12 cellular contexts compared by ENCODE assay signal in genomic region chr16:30528799-30529457, GRCh38. TPM values are rescaled to one million over a fixed set of nuclear protein-coding genes. Genes with fewer than 3 reads are reported as not detected.
A peak's percentile ranks its signal among the peaks of the same experiment; 100 is the strongest.
DNase-seq lines count a peak whose midpoint lies in the region; ATAC-seq and TF ChIP-seq lines count a peak whose summit lies in the region.
"Had no signal": no experiment of that assay in that cellular context is flagged by ENCODE, and none has a peak within 500 bp of the region (broad histone marks: within the 10 kb centered on the region; RNA-seq: fewer than 3 reads in every experiment).

No MANE protein-coding gene starts in this region.

- H3K9me3 ChIP-seq in stomach, result no peaks in the 10 kb centered on the region
- H3K9me3 ChIP-seq: spleen had no signal

- no peak for DNase-seq in activated T-cell treated with anti-CD3 and anti-CD28 coated beads, Interleukin-2, amount 50 U/mL, for 72 hours
- no peak for DNase-seq in activated T-cell treated with anti-CD3 and anti-CD28 coated beads, Interleukin-2, amount 50 U/mL, for 48 hours
- no peak for DNase-seq in effector memory CD8-positive, alpha-beta T cell
- DNase-seq in stomach, result no peak
- DNase-seq in immature natural killer cell, result no peak
- DNase-seq: activated CD8-positive, alpha-beta memory T cell treated with anti-CD3 and anti-CD28 coated beads, Interleukin-2, amount 50 U/mL, for 4 hours; KBM-7; NCI-H2227 treated with DMSO at 0.1 percent for 48 hours; spleen; stimulated activated naive CD4-positive, alpha-beta T cell had no signal

- H3K9me3 Mint-ChIP-seq in activated T-cell treated with anti-CD3 and anti-CD28 coated beads, Interleukin-2, amount 50 U/mL, for 72 hours, result no peaks in the 10 kb centered on the region
- no peaks in the 10 kb centered on the region for H3K9me3 Mint-ChIP-seq in effector memory CD8-positive, alpha-beta T cell
- no peaks in the 10 kb centered on the region for H3K9me3 Mint-ChIP-seq in immature natural killer cell
- H3K9me3 Mint-ChIP-seq: central memory CD8-positive, alpha-beta T cell had no signal

- H3K27ac ChIP-seq in stomach, result peak overlapping the region in 4 of 5 donors; percentile 98 to 100 (median 100)

- H3K36me3 Mint-ChIP-seq in activated T-cell treated with anti-CD3 and anti-CD28 coated beads, Interleukin-2, amount 50 U/mL, for 72 hours (ENCODE audit: insufficient read depth in 2 of 2), result peaks cover 0 to 8% of the 10 kb centered on the region in 2 donors
- H3K36me3 Mint-ChIP-seq in effector memory CD8-positive, alpha-beta T cell (ENCODE audit: insufficient read depth), result peaks cover 21% of the 10 kb centered on the region
- peaks cover 0 to 4% (median 0%) of the 10 kb centered on the region in 3 donors for H3K36me3 Mint-ChIP-seq in immature natural killer cell

- H3K4me1 Mint-ChIP-seq in activated T-cell treated with anti-CD3 and anti-CD28 coated beads, Interleukin-2, amount 50 U/mL, for 72 hours (ENCODE audit: low read depth), result peaks cover 54% of the 10 kb centered on the region
- H3K4me1 Mint-ChIP-seq in effector memory CD8-positive, alpha-beta T cell (ENCODE audit: low read depth in 2 of 2), result peaks cover 18 to 19% of the 10 kb centered on the region in 2 donors
- H3K4me1 Mint-ChIP-seq in immature natural killer cell, result peaks cover 24 to 27% of the 10 kb centered on the region in 2 donors

- H3K27me3 Mint-ChIP-seq in activated T-cell treated with anti-CD3 and anti-CD28 coated beads, Interleukin-2, amount 50 U/mL, for 72 hours (ENCODE audit: low read depth), result no peaks in the 10 kb centered on the region
- H3K27me3 Mint-ChIP-seq in effector memory CD8-positive, alpha-beta T cell, result no peaks in the 10 kb centered on the region
- peaks cover 2 to 4% (median 3%) of the 10 kb centered on the region in 3 donors for H3K27me3 Mint-ChIP-seq in immature natural killer cell (ENCODE audit: low read depth in 3 of 3)
- H3K27me3 Mint-ChIP-seq: central memory CD8-positive, alpha-beta T cell had no signal

- TF ChIP-seq CTCF in stomach (IDR thresholded peaks at IDR 0.05), result no peak

- H3K4me1 ChIP-seq in stomach, result peaks cover 28 to 74% (median 59%) of the 10 kb centered on the region in 4 donors

- intact Hi-C loops in stomach (cut with DNase I; ENCODE audit: low total_unique reads), result loop anchor here (10.0 kb wide), 1 partner anchor 94 kb away; the partner anchor contains the start of gene DCTPP1

- WGBS in stomach, 5 donors, result 32 to 64% (median 55%) methylated on average over 4 of the region's 4 CpGs

- H3K27me3 ChIP-seq in stomach, result no peaks in the 10 kb centered on the region
- H3K27me3 ChIP-seq: spleen had no signal

- peak overlapping the region; percentile 7 for H3K27ac Mint-ChIP-seq in activated T-cell treated with anti-CD3 and anti-CD28 coated beads, Interleukin-2, amount 50 U/mL, for 72 hours
- peak overlapping the region in 1 of 2 donors; percentile 88 for H3K27ac Mint-ChIP-seq in effector memory CD8-positive, alpha-beta T cell
- H3K27ac Mint-ChIP-seq in immature natural killer cell, result peak overlapping the region in 2 of 6 donors; percentile 42 to 75

- TF ChIP-seq EP300 in stomach (IDR thresholded peaks at IDR 0.05), result no peak

- no peak for TF ChIP-seq POLR2A in stomach (IDR thresholded peaks at IDR 0.05)

- peaks cover 13 to 44% (median 39%) of the 10 kb centered on the region in 4 donors for H3K36me3 ChIP-seq in stomach

- ATAC-seq in activated T-cell treated with anti-CD3 and anti-CD28 coated beads, Interleukin-2, amount 50 U/mL, for 72 hours (replicated peaks in 1 of 2), result no peak
- ATAC-seq in effector memory CD8-positive, alpha-beta T cell (replicated peaks), result no peak
- no peak for ATAC-seq in GM18870 (IDR thresholded peaks at IDR 0.05; ENCODE audit: unreplicated experiment)

- H3K4me3 Mint-ChIP-seq in activated T-cell treated with anti-CD3 and anti-CD28 coated beads, Interleukin-2, amount 50 U/mL, for 72 hours, result no peak overlapping the region
- H3K4me3 Mint-ChIP-seq in effector memory CD8-positive, alpha-beta T cell, result peak overlapping the region; percentile 25 to 88
- H3K4me3 Mint-ChIP-seq in immature natural killer cell, result peak overlapping the region in 2 of 5 donors; percentile 38 to 44
- H3K4me3 Mint-ChIP-seq: central memory CD8-positive, alpha-beta T cell had no signal

- no peak overlapping the region for H3K4me3 ChIP-seq in stomach

RNA-seq across cellular contexts. Expression of gene ZNF768, which starts 2.6 kb away (rescaled TPM):
- 10 to 100 TPM; 21.0 to 22.5 TPM for total RNA-seq in activated T-cell treated with anti-CD3 and anti-CD28 coated beads, Interleukin-2, amount 50 U/mL, for 72 hours
- total RNA-seq in stomach, result 10 to 100 TPM; 11.9 to 75.0 (median 30.0) TPM
- polyA plus RNA-seq in stomach (10 to 100 TPM; 27.0 to 33.2 (median 32.7) TPM), immature natural killer cell (1 to 10 TPM in 2 of 3 donors, under 1 TPM in 1; 0.15 to 1.7 (median 1.3) TPM)

RNA-seq across cellular contexts. Expression of gene ZNF747, which starts 5.7 kb away (rescaled TPM):
- 1 to 10 TPM; 8.3 to 9.2 TPM for total RNA-seq in activated T-cell treated with anti-CD3 and anti-CD28 coated beads, Interleukin-2, amount 50 U/mL, for 72 hours
- total RNA-seq in stomach, result 10 to 100 TPM; 10.3 to 18.7 (median 12.9) TPM
- polyA plus RNA-seq in stomach, result 1 to 10 TPM; 6.2 to 7.8 (median 7.3) TPM
- polyA plus RNA-seq in immature natural killer cell, result 10 to 100 TPM in 1 of 3 donors, 1 to 10 TPM in 2; 7.4 to 10.2 (median 8.3) TPM

RNA-seq across cellular contexts. Expression of gene ZNF764, which starts 29.2 kb away (rescaled TPM):
- 10 to 100 TPM; 10.7 to 12.7 TPM for total RNA-seq in activated T-cell treated with anti-CD3 and anti-CD28 coated beads, Interleukin-2, amount 50 U/mL, for 72 hours
- 100 to 1,000 TPM in 1 of 5 donors, 10 to 100 TPM in 3, 1 to 10 TPM in 1; 3.5 to 107 (median 13.4) TPM for total RNA-seq in stomach
- polyA plus RNA-seq in stomach, result 1 to 10 TPM; 3.9 to 7.8 (median 6.8) TPM
- polyA plus RNA-seq in immature natural killer cell, result 1 to 10 TPM; 1.3 to 6.3 (median 2.3) TPM

RNA-seq across cellular contexts. Expression of gene ZNF688, which starts 42.6 kb away (rescaled TPM):
- 10 to 100 TPM; 14.5 TPM for total RNA-seq in activated T-cell treated with anti-CD3 and anti-CD28 coated beads, Interleukin-2, amount 50 U/mL, for 72 hours
- 100 to 1,000 TPM in 1 of 5 donors, 10 to 100 TPM in 3, 1 to 10 TPM in 1; 9.4 to 123 (median 18.3) TPM for total RNA-seq in stomach
- polyA plus RNA-seq in stomach, result 10 to 100 TPM; 25.2 to 26.1 (median 25.3) TPM
- 10 to 100 TPM; 31.9 to 39.0 (median 33.6) TPM for polyA plus RNA-seq in immature natural killer cell

RNA-seq across cellular contexts. Expression of gene ITGAL, which starts 56.4 kb away (rescaled TPM):
- 100 to 1,000 TPM; 517 to 673 TPM for total RNA-seq in activated T-cell treated with anti-CD3 and anti-CD28 coated beads, Interleukin-2, amount 50 U/mL, for 72 hours
- 100 to 1,000 TPM in 1 of 5 donors, 10 to 100 TPM in 2, 1 to 10 TPM in 2; 5.8 to 256 (median 11.3) TPM for total RNA-seq in stomach
- polyA plus RNA-seq in stomach, result 1 to 10 TPM; 1.2 to 4.3 (median 1.2) TPM
- 100 to 1,000 TPM; 218 to 488 (median 238) TPM for polyA plus RNA-seq in immature natural killer cell

Comparison
In these comparisons a context has a peak if more than half of its experiments do, and no peak if none do; other contexts are left out.
1. H3K4me3 Mint-ChIP-seq: peak in effector memory CD8-positive, alpha-beta T cell (2 of 2); none in activated T-cell treated with anti-CD3 and anti-CD28 coated beads, Interleukin-2, amount 50 U/mL, for 72 hours (0 of 2).